Comparison of ENCODE assay signal across 8 cellular contexts in the genomic region with DNA sequence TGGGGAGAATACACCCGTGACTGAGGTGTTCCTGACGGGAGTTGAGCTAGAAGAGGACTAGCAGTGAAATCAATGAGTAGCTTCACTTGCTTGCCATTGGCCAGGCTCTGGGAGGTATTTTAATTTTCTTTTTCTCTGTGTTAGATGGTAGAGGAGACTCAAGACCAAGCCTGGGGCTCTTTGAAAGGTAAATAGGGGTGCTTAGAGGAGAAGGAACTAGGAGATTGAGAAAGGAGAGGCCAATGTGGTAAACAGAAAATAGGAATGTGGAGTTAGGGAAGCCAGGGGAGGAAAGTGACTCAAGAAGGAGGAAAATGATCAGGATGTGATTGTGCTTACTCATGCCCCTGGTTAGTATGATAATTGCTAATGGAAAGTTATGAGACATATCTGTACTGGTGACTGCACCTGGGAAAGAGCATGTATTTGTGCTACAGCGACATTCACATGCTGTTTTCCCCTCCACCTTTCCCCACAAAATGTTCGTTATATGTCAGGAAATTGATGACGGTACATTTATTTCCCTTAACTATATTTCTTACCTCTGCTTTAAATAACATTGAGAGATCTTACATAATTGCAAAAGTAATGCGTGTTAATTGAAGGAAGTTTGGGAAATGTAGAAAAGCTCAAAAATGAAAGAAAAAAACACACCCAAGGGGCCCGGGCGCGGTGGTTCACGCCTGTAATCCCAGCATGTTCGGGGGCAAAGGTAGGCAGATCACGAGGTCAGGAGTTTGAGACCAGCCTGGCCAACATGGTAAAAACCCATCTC. TPM values are rescaled to one million over a fixed set of nuclear protein-coding genes. Genes with fewer than 3 reads are reported as not detected.
DNase-seq lines count a peak whose midpoint lies in the region; ATAC-seq lines count a peak whose summit lies in the region.

No MANE protein-coding gene starts in this region.

- no peaks in the 10 kb centered on the region for H3K9me3 ChIP-seq in MG63

- no peak overlapping the region for H3K4me3 ChIP-seq in MG63

- ATAC-seq in GM19328 (IDR thresholded peaks at IDR 0.05; ENCODE audit: unreplicated experiment) (peak; percentile 50), HG03558 (IDR thresholded peaks at IDR 0.05; ENCODE audit: extremely low read depth, unreplicated experiment) (peak; percentile 60), GM18858 (IDR thresholded peaks at IDR 0.05; ENCODE audit: unreplicated experiment) (no peak)

- H3K27me3 ChIP-seq in MG63 = no peaks in the 10 kb centered on the region

- no peaks in the 10 kb centered on the region for H3K36me3 ChIP-seq in MG63

- DNase-seq in AG08396 (ENCODE audit: low spot score) = peak; percentile 37
- peak; percentile 46 for DNase-seq in astrocyte of the hippocampus (ENCODE audit: low read depth, low spot score)
- peak; percentile 54 for DNase-seq in stromal cell of bone marrow (ENCODE audit: low read depth)
- no peak for DNase-seq in HK-2 (ENCODE audit: unreplicated experiment)
- DNase-seq in MG63 = no peak

RNA-seq across cellular contexts. Expression of a gene that starts 16.9 kb away (rescaled TPM):
- total RNA-seq in MG63 (2014; rRNA removed; shearing (Covaris generic); ENCODE audit: low replicate concordance) = 4.7 and 11.8 TPM in 2 replicates

Comparison
In these comparisons a context has a peak if more than half of its experiments do, and no peak if none do; other contexts are left out.
1. DNase-seq: peak in AG08396 (single experiment), astrocyte of the hippocampus (single experiment) and stromal cell of bone marrow (single experiment); none in HK-2 (single experiment) and MG63 (single experiment).